ENCODE assay signal across 9 cellular contexts in the genomic region with DNA sequence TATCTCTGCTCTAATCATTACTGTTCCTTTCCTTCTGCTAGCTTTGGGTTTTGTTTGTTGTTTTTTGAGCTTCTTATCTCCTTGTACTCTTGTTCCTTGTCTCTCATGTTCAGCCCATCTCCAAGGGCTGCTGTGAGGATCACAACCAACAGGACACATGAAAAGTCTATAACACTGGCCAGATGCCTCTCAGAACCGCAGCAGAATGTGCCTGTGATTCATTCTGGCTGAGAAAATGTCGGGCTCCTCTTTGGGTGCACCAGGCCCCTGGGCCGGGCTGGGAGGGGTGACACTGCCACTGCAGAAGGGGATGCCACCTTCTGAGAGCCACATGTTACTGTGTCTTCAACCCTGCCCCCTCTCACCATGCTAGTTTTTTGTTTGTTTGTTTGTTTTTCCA.
"Had no signal": no experiment of that assay in that cellular context is flagged by ENCODE, and none has a peak within 500 bp of the region (broad histone marks: within the 10 kb centered on the region; RNA-seq: fewer than 3 reads in every experiment).

No MANE protein-coding gene starts in this region.

- H3K27ac ChIP-seq: transverse colon had no signal

- H3K36me3 ChIP-seq: transverse colon had no signal

- ATAC-seq: effector memory CD8-positive, alpha-beta T cell; right cardiac atrium; stimulated activated naive B cell treated with anti-CD40 and anti-IgM and Interleukin-4, amounts not matched to agents 10 μg/mL and 1 μg/mL and 100 μg/mL, for 72 hours; T-helper 17 cell had no signal

- H3K27me3 ChIP-seq: transverse colon had no signal

- DNase-seq: activated CD4-positive, alpha-beta T cell treated with anti-CD3 and anti-CD28 coated beads, Interleukin-2, amount 50 U/mL, for 4 hours; central memory CD4-positive, alpha-beta T cell; effector memory CD8-positive, alpha-beta T cell; erythroblast; right cardiac atrium; SIG-M5; stimulated activated naive B cell treated with anti-CD40 and anti-IgM and Interleukin-4, amounts not matched to agents 10 μg/mL and 1 μg/mL and 100 μg/mL, for 72 hours; T-helper 17 cell; transverse colon had no signal

- H3K9me3 ChIP-seq: transverse colon had no signal

- H3K4me1 ChIP-seq: transverse colon had no signal

- H3K4me3 ChIP-seq: transverse colon had no signal
